Comparison of ENCODE assay signal across 8 cellular contexts in genomic region chr2:9333591-9334171, GRCh38.
DNase-seq lines count a peak whose midpoint lies in the region; ATAC-seq and TF ChIP-seq lines count a peak whose summit lies in the region.

No MANE protein-coding gene starts in this region.

- H3K79me2 ChIP-seq in OCI-LY7 (ENCODE audit: insufficient read depth, low read depth, low read length) = no peaks in the 10 kb centered on the region

- H3K36me3 Mint-ChIP-seq in Caco-2 (ENCODE audit: insufficient read depth, unreplicated experiment) = peaks cover 45% of the 10 kb centered on the region
- peaks cover 6% of the 10 kb centered on the region for H3K36me3 Mint-ChIP-seq in dendritic cell treated with granulocyte-macrophage colony-stimulating factor and Interleukin-4, amounts not matched to agents 40 ng/mL and 50 ng/mL, for 4 days (ENCODE audit: low read depth)

- H3K9me3 Mint-ChIP-seq in Caco-2 (ENCODE audit: unreplicated experiment) = no peaks in the 10 kb centered on the region
- H3K9me3 Mint-ChIP-seq in dendritic cell treated with granulocyte-macrophage colony-stimulating factor and Interleukin-4, amounts not matched to agents 40 ng/mL and 50 ng/mL, for 4 days = no peaks in the 10 kb centered on the region

- DNase-seq in Caco-2 (peak; percentile 69 to 73), HL-60 (ENCODE audit: low read depth in 1 of 2, low spot score in 1 of 2) (peak in 1 of 2 experiments; percentile 35), OCI-LY7 (ENCODE audit: low spot score) (peak; percentile 51), lower leg skin (ENCODE audit: low spot score in 2 of 2) (peak; percentile 58 to 88), upper lobe of right lung (no peak)
- DNase-seq in activated CD4-positive, alpha-beta T cell treated with anti-CD3 and anti-CD28 coated beads, Interleukin-2, amount 50 U/mL, for 1 hour = no peak

- H3K27ac ChIP-seq in HL-60 (replicated peaks) (no peak overlapping the region), OCI-LY7 (ENCODE audit: low read depth, low read length, poor library complexity, severe bottlenecking) (no peak overlapping the region), upper lobe of right lung (no peak overlapping the region)

- intact Hi-C loops in Caco-2 (cut with micrococcal nuclease; ENCODE audit: unreplicated experiment) = loop anchor here (1.0 kb wide), 4 partner anchors 127 to 191 kb away; partner anchors contain the start of gene ASAP2
- intact Hi-C loops in OCI-LY7 (cut with micrococcal nuclease; ENCODE audit: unreplicated experiment) = loop anchor here (1.0 kb wide), 1 partner anchor 191 kb away; no protein-coding TSS in a partner anchor
- intact Hi-C loops in dendritic cell treated with granulocyte-macrophage colony-stimulating factor and Interleukin-4, amounts not matched to agents 40 ng/mL and 50 ng/mL, for 4 days (cut with micrococcal nuclease) = loop anchor here (2.0 to 5.0 kb wide), 2 partner anchors 126 to 191 kb away; partner anchors contain the start of gene ASAP2
- intact Hi-C loops in lower leg skin (cut with DNase I; ENCODE audit: low total_unique reads) = loop anchor here (2.0 to 10.0 kb wide), 2 partner anchors 129 to 191 kb away; partner anchors contain the start of gene ASAP2
- intact Hi-C loops in upper lobe of right lung (cut with DNase I) = no loop called here

- no peak overlapping the region for H3K4me2 ChIP-seq in OCI-LY7 (ENCODE audit: low read length)

- BruUV-seq in Caco-2 (replicated peaks; lab: Mats Ljungman, UMichigan) = no TSS peak
- no TSS peak for BruUV-seq in OCI-LY7 (replicated peaks; lab: Mats Ljungman, UMichigan)

- ATAC-seq in upper lobe of right lung (peak; percentile 89), GM19328 (IDR thresholded peaks at IDR 0.05; ENCODE audit: unreplicated experiment) (no peak)

- H3K36me3 ChIP-seq in Caco-2 (ENCODE audit: control insufficient read depth, insufficient read depth, low read length) = peaks cover 5% of the 10 kb centered on the region; the same call in 1 of the 2 replicates
- no peaks in the 10 kb centered on the region for H3K36me3 ChIP-seq in OCI-LY7 (ENCODE audit: insufficient read depth, low read length)
- peaks cover 5% of the 10 kb centered on the region for H3K36me3 ChIP-seq in upper lobe of right lung

- no peaks in the 10 kb centered on the region for H4K20me1 ChIP-seq in OCI-LY7 (ENCODE audit: insufficient read depth, low read length)

- H3K4me3 ChIP-seq in Caco-2 (ENCODE audit: low read depth, low read length) (no peak overlapping the region), HL-60 (replicated peaks; ENCODE audit: insufficient read depth, low read length) (no peak overlapping the region), OCI-LY7 (ENCODE audit: low read depth, low read length, poor library complexity, severe bottlenecking) (no peak overlapping the region), lower leg skin (ENCODE audit: low read depth, poor library complexity, severe bottlenecking) (no peak overlapping the region), upper lobe of right lung (no peak overlapping the region)

- H3K27me3 Mint-ChIP-seq in Caco-2 (ENCODE audit: insufficient read depth, unreplicated experiment) = no peaks in the 10 kb centered on the region
- no peaks in the 10 kb centered on the region for H3K27me3 Mint-ChIP-seq in dendritic cell treated with granulocyte-macrophage colony-stimulating factor and Interleukin-4, amounts not matched to agents 40 ng/mL and 50 ng/mL, for 4 days

- no peaks in the 10 kb centered on the region for H3K9me2 ChIP-seq in OCI-LY7 (ENCODE audit: insufficient read depth, low read length)

- POLR2A ChIA-PET in Caco-2 (lab: Charles Lee) (no interaction called here), OCI-LY7 (lab: Charles Lee) (interaction anchor here (0.6 kb wide), 1 partner anchor 97 kb away, joined by 4 read pairs; no protein-coding TSS in a partner anchor)

- TF ChIP-seq CTCF in Caco-2 (IDR thresholded peaks at IDR 0.05; ENCODE audit: insufficient read depth in 1 of 2, low read depth in 1 of 2, low read length in 1 of 2, severe bottlenecking in 1 of 2, unreplicated experiment in 1 of 2) = peak; percentile 55 to 86
- TF ChIP-seq CTCF in HL-60 (IDR thresholded peaks at IDR 0.05; ENCODE audit: insufficient read depth, low read length) = peak; percentile 44
- TF ChIP-seq CTCF in OCI-LY7 (conservative IDR thresholded peaks at IDR 0.05; ENCODE audit: low read length) = peak; percentile 74
- no peak for TF ChIP-seq CTCF in lower leg skin (IDR thresholded peaks at IDR 0.05)
- TF ChIP-seq CTCF in upper lobe of right lung (IDR thresholded peaks at IDR 0.05) = peak; percentile 67

- H3K27me3 ChIP-seq in Caco-2 (replicated peaks; ENCODE audit: control insufficient read depth, insufficient read depth, low read length) = no peaks in the 10 kb centered on the region
- H3K27me3 ChIP-seq in HL-60 (ENCODE audit: insufficient read depth, poor library complexity, severe bottlenecking) = peaks cover 5% of the 10 kb centered on the region
- H3K27me3 ChIP-seq in upper lobe of right lung = no peaks in the 10 kb centered on the region

- H2AFZ ChIP-seq in OCI-LY7 (ENCODE audit: low read length) = no peak overlapping the region

- H3K27ac Mint-ChIP-seq in Caco-2 (ENCODE audit: unreplicated experiment) = no peak overlapping the region
- H3K27ac Mint-ChIP-seq in dendritic cell treated with granulocyte-macrophage colony-stimulating factor and Interleukin-4, amounts not matched to agents 40 ng/mL and 50 ng/mL, for 4 days = peak overlapping the region; percentile 13

- WGBS in lower leg skin, 2 donors = 34 to 37% methylated on average over 7 of the region's 7 CpGs

- no peak overlapping the region for H3K4me3 Mint-ChIP-seq in Caco-2 (ENCODE audit: unreplicated experiment)
- no peak overlapping the region for H3K4me3 Mint-ChIP-seq in dendritic cell treated with granulocyte-macrophage colony-stimulating factor and Interleukin-4, amounts not matched to agents 40 ng/mL and 50 ng/mL, for 4 days

- H3K4me1 ChIP-seq in Caco-2 = no peaks in the 10 kb centered on the region
- H3K4me1 ChIP-seq in OCI-LY7 (ENCODE audit: insufficient read depth, low read length, poor library complexity, severe bottlenecking) = peaks cover 14% of the 10 kb centered on the region
- peaks cover 22% of the 10 kb centered on the region for H3K4me1 ChIP-seq in upper lobe of right lung

- peaks cover 26% of the 10 kb centered on the region for H3K4me1 Mint-ChIP-seq in Caco-2 (ENCODE audit: low read depth, unreplicated experiment)
- peaks cover 44% of the 10 kb centered on the region for H3K4me1 Mint-ChIP-seq in dendritic cell treated with granulocyte-macrophage colony-stimulating factor and Interleukin-4, amounts not matched to agents 40 ng/mL and 50 ng/mL, for 4 days (ENCODE audit: low read depth)

- no peak for TF ChIP-seq POLR2A in lower leg skin (IDR thresholded peaks at IDR 0.05)

- H3K9me3 ChIP-seq in Caco-2 = no peaks in the 10 kb centered on the region
- H3K9me3 ChIP-seq in OCI-LY7 (ENCODE audit: low read length) = no peaks in the 10 kb centered on the region
- H3K9me3 ChIP-seq in upper lobe of right lung = no peaks in the 10 kb centered on the region

- CTCF ChIA-PET in Caco-2 (lab: Charles Lee) = interaction anchor here (0.7 to 1.1 kb wide), 11 partner anchors 15 to 1075 kb away, joined by 3 to 19 read pairs (median 4); no protein-coding TSS in a partner anchor
- CTCF ChIA-PET in OCI-LY7 (lab: Charles Lee; ENCODE audit: unreplicated experiment) = no interaction called here

Comparison
In these comparisons a context has a peak if more than half of its experiments do, and no peak if none do; other contexts are left out.
1. DNase-seq: peak in Caco-2 (2 of 2), OCI-LY7 (single experiment) and lower leg skin (2 of 2); none in upper lobe of right lung (single experiment) and activated CD4-positive, alpha-beta T cell treated with anti-CD3 and anti-CD28 coated beads, Interleukin-2, amount 50 U/mL, for 1 hour (single experiment).
2. CTCF ChIP-seq: peak in Caco-2 (2 of 2), HL-60 (single experiment), OCI-LY7 (single experiment) and upper lobe of right lung (single experiment); none in lower leg skin (0 of 3).